8 cellular contexts compared by ENCODE assay signal in genomic region chr16:85819245-85819644, GRCh38. TPM values are rescaled to one million over a fixed set of nuclear protein-coding genes. Genes with fewer than 3 reads are reported as not detected.
DNase-seq lines count a peak whose midpoint lies in the region; ATAC-seq and TF ChIP-seq lines count a peak whose summit lies in the region.

No MANE protein-coding gene starts in this region.

- H3K27ac ChIP-seq in parathyroid adenoma, result no peak overlapping the region
- H3K27ac ChIP-seq in upper lobe of left lung, result no peak overlapping the region

- H3K36me3 ChIP-seq in parathyroid adenoma (ENCODE audit: control insufficient read depth, insufficient read depth, low read length), result no peaks in the 10 kb centered on the region
- H3K36me3 ChIP-seq in upper lobe of left lung, result no peaks in the 10 kb centered on the region

- peak; percentile 84 for TF ChIP-seq CTCF in LNCAP (IDR thresholded peaks at IDR 0.05)
- peak; percentile 47 for TF ChIP-seq CTCF in parathyroid adenoma (IDR thresholded peaks at IDR 0.05)
- peak; percentile 63 to 76 (median 67) for TF ChIP-seq CTCF in upper lobe of left lung (IDR thresholded peaks at IDR 0.05)

- H3K4me3 ChIP-seq in parathyroid adenoma (ENCODE audit: low read depth, low read length) (no peak overlapping the region), upper lobe of left lung (no peak overlapping the region)

- no peak overlapping the region for H2AFZ ChIP-seq in parathyroid adenoma

- H3K4me1 ChIP-seq in parathyroid adenoma (peaks cover 2% of the 10 kb centered on the region), upper lobe of left lung (peaks cover 0 to 15% (median 2%) of the 10 kb centered on the region in 4 donors)

- no peak overlapping the region for H3K9ac ChIP-seq in parathyroid adenoma

- no peaks in the 10 kb centered on the region for H3K79me2 ChIP-seq in parathyroid adenoma

- TF ChIP-seq POLR2A in upper lobe of left lung (IDR thresholded peaks at IDR 0.05), result no peak

- H3K9me3 ChIP-seq in parathyroid adenoma (ENCODE audit: control insufficient read depth, low read length), result no peaks in the 10 kb centered on the region
- no peaks in the 10 kb centered on the region for H3K9me3 ChIP-seq in upper lobe of left lung

- H3K27me3 ChIP-seq in parathyroid adenoma (ENCODE audit: control insufficient read depth, insufficient read depth, low read length), result no peaks in the 10 kb centered on the region
- H3K27me3 ChIP-seq in upper lobe of left lung, result no peaks in the 10 kb centered on the region

- peak; percentile 86 for ATAC-seq in SK-N-SH treated with all-trans-retinoic acid at 6 μM for 48 hours
- peak; percentile 79 to 85 for ATAC-seq in upper lobe of left lung (ENCODE audit: low FRiP score in 2 of 2)

- DNase-seq in EL (peak; percentile 81), glomerular endothelial cell (ENCODE audit: extremely low read depth, low read depth, low spot score) (peak; percentile 56), upper lobe of left lung (peak in 1 of 2 donors; percentile 87), NCI-H128 (lab: John Stamatoyannopoulos, UW; ENCODE audit: unreplicated experiment) (no peak)
- peak; percentile 86 for DNase-seq in activated naive CD4-positive, alpha-beta T cell treated with Interleukin-2 at 50 U/mL for 16 hours

- no peak overlapping the region for H3K4me2 ChIP-seq in parathyroid adenoma (ENCODE audit: low read length)

- no peak for TF ChIP-seq EP300 in upper lobe of left lung (IDR thresholded peaks at IDR 0.05)

- 3 to 5% methylated on average over 10 of the region's 10 CpGs for WGBS in upper lobe of left lung, 2 donors

TF ChIP-seq in SK-N-SH treated with all-trans-retinoic acid at 6 μM for 48 hours, 23 proteins besides CTCF, POLR2A, EP300 and RAD21:
- TF ChIP-seq PPARA (CRISPR knock-in tag; IDR thresholded peaks at IDR 0.05; ENCODE audit: borderline replicate concordance) (no peak), ZFP3 (CRISPR knock-in tag; IDR thresholded peaks at IDR 0.05) (no peak), TOX (CRISPR knock-in tag; IDR thresholded peaks at IDR 0.05; ENCODE audit: borderline replicate concordance) (no peak), BACH2 (CRISPR knock-in tag; IDR thresholded peaks at IDR 0.05; ENCODE audit: borderline replicate concordance) (no peak), TCF4 (CRISPR knock-in tag; IDR thresholded peaks at IDR 0.05; ENCODE audit: borderline replicate concordance) (no peak), ARNTL (CRISPR knock-in tag; IDR thresholded peaks at IDR 0.05; ENCODE audit: borderline replicate concordance, low read depth) (no peak), ZFP30 (CRISPR knock-in tag; IDR thresholded peaks at IDR 0.05) (no peak), TSHZ2 (CRISPR knock-in tag; IDR thresholded peaks at IDR 0.05) (no peak), ZNF565 (CRISPR knock-in tag; conservative IDR thresholded peaks at IDR 0.05; ENCODE audit: low read depth) (no peak), ZC3H10 (CRISPR knock-in tag; IDR thresholded peaks at IDR 0.05) (no peak), OSR1 (CRISPR knock-in tag; IDR thresholded peaks at IDR 0.05) (no peak), ZNF8 (CRISPR knock-in tag; IDR thresholded peaks at IDR 0.05) (no peak), RARB (CRISPR knock-in tag; IDR thresholded peaks at IDR 0.05) (no peak), CSDC2 (CRISPR knock-in tag; IDR thresholded peaks at IDR 0.05) (no peak), ESRRG (CRISPR knock-in tag; IDR thresholded peaks at IDR 0.05) (no peak), GLIS3 (CRISPR knock-in tag; IDR thresholded peaks at IDR 0.05) (no peak), POU6F1 (CRISPR knock-in tag; IDR thresholded peaks at IDR 0.05; ENCODE audit: borderline replicate concordance, low read depth) (no peak)
- TF ChIP-seq, protein P1, sequence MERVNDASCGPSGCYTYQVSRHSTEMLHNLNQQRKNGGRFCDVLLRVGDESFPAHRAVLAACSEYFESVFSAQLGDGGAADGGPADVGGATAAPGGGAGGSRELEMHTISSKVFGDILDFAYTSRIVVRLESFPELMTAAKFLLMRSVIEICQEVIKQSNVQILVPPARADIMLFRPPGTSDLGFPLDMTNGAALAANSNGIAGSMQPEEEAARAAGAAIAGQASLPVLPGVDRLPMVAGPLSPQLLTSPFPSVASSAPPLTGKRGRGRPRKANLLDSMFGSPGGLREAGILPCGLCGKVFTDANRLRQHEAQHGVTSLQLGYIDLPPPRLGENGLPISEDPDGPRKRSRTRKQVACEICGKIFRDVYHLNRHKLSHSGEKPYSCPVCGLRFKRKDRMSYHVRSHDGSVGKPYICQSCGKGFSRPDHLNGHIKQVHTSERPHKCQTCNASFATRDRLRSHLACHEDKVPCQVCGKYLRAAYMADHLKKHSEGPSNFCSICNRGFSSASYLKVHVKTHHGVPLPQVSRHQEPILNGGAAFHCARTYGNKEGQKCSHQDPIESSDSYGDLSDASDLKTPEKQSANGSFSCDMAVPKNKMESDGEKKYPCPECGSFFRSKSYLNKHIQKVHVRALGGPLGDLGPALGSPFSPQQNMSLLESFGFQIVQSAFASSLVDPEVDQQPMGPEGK (CRISPR knock-in tag; IDR thresholded peaks at IDR 0.05; ENCODE audit: borderline replicate concordance), result no peak
- TF ChIP-seq, protein P2, sequence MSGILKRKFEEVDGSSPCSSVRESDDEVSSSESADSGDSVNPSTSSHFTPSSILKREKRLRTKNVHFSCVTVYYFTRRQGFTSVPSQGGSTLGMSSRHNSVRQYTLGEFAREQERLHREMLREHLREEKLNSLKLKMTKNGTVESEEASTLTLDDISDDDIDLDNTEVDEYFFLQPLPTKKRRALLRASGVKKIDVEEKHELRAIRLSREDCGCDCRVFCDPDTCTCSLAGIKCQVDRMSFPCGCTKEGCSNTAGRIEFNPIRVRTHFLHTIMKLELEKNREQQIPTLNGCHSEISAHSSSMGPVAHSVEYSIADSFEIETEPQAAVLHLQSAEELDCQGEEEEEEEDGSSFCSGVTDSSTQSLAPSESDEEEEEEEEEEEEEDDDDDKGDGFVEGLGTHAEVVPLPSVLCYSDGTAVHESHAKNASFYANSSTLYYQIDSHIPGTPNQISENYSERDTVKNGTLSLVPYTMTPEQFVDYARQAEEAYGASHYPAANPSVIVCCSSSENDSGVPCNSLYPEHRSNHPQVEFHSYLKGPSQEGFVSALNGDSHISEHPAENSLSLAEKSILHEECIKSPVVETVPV (CRISPR knock-in tag; IDR thresholded peaks at IDR 0.05), result no peak
- TF ChIP-seq, protein P3, sequence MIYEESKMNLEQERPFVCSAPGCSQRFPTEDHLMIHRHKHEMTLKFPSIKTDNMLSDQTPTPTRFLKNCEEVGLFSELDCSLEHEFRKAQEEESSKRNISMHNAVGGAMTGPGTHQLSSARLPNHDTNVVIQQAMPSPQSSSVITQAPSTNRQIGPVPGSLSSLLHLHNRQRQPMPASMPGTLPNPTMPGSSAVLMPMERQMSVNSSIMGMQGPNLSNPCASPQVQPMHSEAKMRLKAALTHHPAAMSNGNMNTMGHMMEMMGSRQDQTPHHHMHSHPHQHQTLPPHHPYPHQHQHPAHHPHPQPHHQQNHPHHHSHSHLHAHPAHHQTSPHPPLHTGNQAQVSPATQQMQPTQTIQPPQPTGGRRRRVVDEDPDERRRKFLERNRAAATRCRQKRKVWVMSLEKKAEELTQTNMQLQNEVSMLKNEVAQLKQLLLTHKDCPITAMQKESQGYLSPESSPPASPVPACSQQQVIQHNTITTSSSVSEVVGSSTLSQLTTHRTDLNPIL (CRISPR knock-in tag; IDR thresholded peaks at IDR 0.05; ENCODE audit: low read depth), result no peak

RNA-seq across cellular contexts. Expression of gene COX4I1, which starts 19.8 kb away (rescaled TPM):
- total RNA-seq in glomerular endothelial cell (548 and 742 TPM in 2 replicates), upper lobe of left lung (100 to 1,000 TPM; 160 to 490 (median 439) TPM)

RNA-seq across cellular contexts. Expression of gene EMC8, which starts 19.9 kb away (rescaled TPM):
- total RNA-seq in glomerular endothelial cell, result 44.5 and 48.7 TPM in 2 replicates
- 10 to 100 TPM; 15.8 to 39.8 (median 25.6) TPM for total RNA-seq in upper lobe of left lung
